Comparison of ENCODE assay signal across 1 cellular context in genomic region chr9:133351908-133352634, GRCh38.
A peak's percentile ranks its signal among the peaks of the same experiment; 100 is the strongest.
TF ChIP-seq lines count a peak whose summit lies in the region.

No MANE protein-coding gene starts in this region.

TF ChIP-seq in HepG2, 621 proteins besides CTCF, POLR2A, EP300 and RAD21 (continues in another document):
- TF ChIP-seq ZEB1 (IDR thresholded peaks at IDR 0.05; ENCODE audit: insufficient replicate concordance, low read depth), result no peak
- no peak for TF ChIP-seq GFI1 (CRISPR knock-in tag; IDR thresholded peaks at IDR 0.05; ENCODE audit: borderline replicate concordance)
- no peak for TF ChIP-seq SMARCC2 (IDR thresholded peaks at IDR 0.05)
- 0 out of 2 replicates have a peak, but pooled peaks have one; percentile 13 for TF ChIP-seq MBD4 (IDR thresholded peaks at IDR 0.05; ENCODE audit: borderline replicate concordance, low read length)
- TF ChIP-seq AHR (CRISPR knock-in tag; IDR thresholded peaks at IDR 0.05), result no peak
- TF ChIP-seq ZNF136 (CRISPR knock-in tag; IDR thresholded peaks at IDR 0.05; ENCODE audit: low read depth), result no peak
- no peak for TF ChIP-seq EZH2 (conservative IDR thresholded peaks at IDR 0.05; ENCODE audit: low read depth, low read length)
- no peak for TF ChIP-seq ZNF720 (CRISPR knock-in tag; IDR thresholded peaks at IDR 0.05)
- no peak for TF ChIP-seq ZNF335 (CRISPR knock-in tag; IDR thresholded peaks at IDR 0.05)
- no peak for TF ChIP-seq DMAP1 (CRISPR knock-in tag; IDR thresholded peaks at IDR 0.05)
- TF ChIP-seq FUBP1 (CRISPR knock-in tag; IDR thresholded peaks at IDR 0.05; ENCODE audit: borderline replicate concordance), result no peak
- no peak for TF ChIP-seq GLI4 (CRISPR knock-in tag; IDR thresholded peaks at IDR 0.05; ENCODE audit: borderline replicate concordance)
- no peak for TF ChIP-seq ELK4 (CRISPR knock-in tag; IDR thresholded peaks at IDR 0.05; ENCODE audit: borderline replicate concordance)
- TF ChIP-seq THAP8 (CRISPR knock-in tag; IDR thresholded peaks at IDR 0.05; ENCODE audit: borderline replicate concordance), result no peak
- TF ChIP-seq RARA (CRISPR knock-in tag; IDR thresholded peaks at IDR 0.05), result no peak
- no peak for TF ChIP-seq XBP1 (CRISPR knock-in tag; IDR thresholded peaks at IDR 0.05)
- no peak for TF ChIP-seq PRDM10 (CRISPR knock-in tag; IDR thresholded peaks at IDR 0.05; ENCODE audit: low read depth)
- no peak for TF ChIP-seq SNAPC5 (CRISPR knock-in tag; IDR thresholded peaks at IDR 0.05; ENCODE audit: borderline replicate concordance)
- no peak for TF ChIP-seq ZNF138 (CRISPR knock-in tag; IDR thresholded peaks at IDR 0.05; ENCODE audit: low read depth)
- TF ChIP-seq ZNF260 (CRISPR knock-in tag; IDR thresholded peaks at IDR 0.05; ENCODE audit: borderline replicate concordance, low read depth), result no peak
- no peak for TF ChIP-seq ADNP (CRISPR knock-in tag; IDR thresholded peaks at IDR 0.05)
- peak; percentile 31; the same call in 1 of the 2 replicates for TF ChIP-seq TFDP1 (CRISPR knock-in tag; IDR thresholded peaks at IDR 0.05; ENCODE audit: borderline replicate concordance)
- TF ChIP-seq CENPT (CRISPR knock-in tag; IDR thresholded peaks at IDR 0.05; ENCODE audit: low read depth), result no peak
- TF ChIP-seq HOXA3 (CRISPR knock-in tag; IDR thresholded peaks at IDR 0.05), result peak; percentile 50
- TF ChIP-seq RELA (CRISPR knock-in tag; IDR thresholded peaks at IDR 0.05), result no peak
- TF ChIP-seq CHD2 (IDR thresholded peaks at IDR 0.05; ENCODE audit: low read depth, low read length), result no peak
- TF ChIP-seq DRAP1 (CRISPR knock-in tag; IDR thresholded peaks at IDR 0.05), result no peak
- no peak for TF ChIP-seq USF2 (IDR thresholded peaks at IDR 0.05; ENCODE audit: low read depth, low read length)
- no peak for TF ChIP-seq USF2 (CRISPR knock-in tag; IDR thresholded peaks at IDR 0.05; ENCODE audit: borderline replicate concordance)
- TF ChIP-seq ZFP41 (CRISPR knock-in tag; IDR thresholded peaks at IDR 0.05; ENCODE audit: borderline replicate concordance), result no peak
- no peak for TF ChIP-seq ZBTB10 (CRISPR knock-in tag; IDR thresholded peaks at IDR 0.05; ENCODE audit: borderline replicate concordance)
- TF ChIP-seq TFE3 (CRISPR knock-in tag; IDR thresholded peaks at IDR 0.05), result no peak
- TF ChIP-seq REXO4 (CRISPR knock-in tag; IDR thresholded peaks at IDR 0.05; ENCODE audit: borderline replicate concordance), result no peak
- no peak for TF ChIP-seq CAMTA2 (CRISPR knock-in tag; IDR thresholded peaks at IDR 0.05; ENCODE audit: borderline replicate concordance)
- no peak for TF ChIP-seq PHB2 (IDR thresholded peaks at IDR 0.05; ENCODE audit: partially characterized antibody)
- TF ChIP-seq SP5 (CRISPR knock-in tag; IDR thresholded peaks at IDR 0.05; ENCODE audit: borderline replicate concordance, low read depth), result no peak
- 0 out of 2 replicates have a peak, but pooled peaks have one; percentile 25 for TF ChIP-seq THAP11 (CRISPR knock-in tag; IDR thresholded peaks at IDR 0.05)
- no peak for TF ChIP-seq PAWR (CRISPR knock-in tag; IDR thresholded peaks at IDR 0.05; ENCODE audit: borderline replicate concordance)
- no peak for TF ChIP-seq ZNF33B (CRISPR knock-in tag; IDR thresholded peaks at IDR 0.05)
- TF ChIP-seq ERF (CRISPR knock-in tag; IDR thresholded peaks at IDR 0.05), result 0 out of 2 replicates have a peak, but pooled peaks have one; percentile 41
- TF ChIP-seq ZNF264 (CRISPR knock-in tag; IDR thresholded peaks at IDR 0.05), result no peak
- no peak for TF ChIP-seq MEIS1 (CRISPR knock-in tag; IDR thresholded peaks at IDR 0.05; ENCODE audit: borderline replicate concordance)
- no peak for TF ChIP-seq SNAPC2 (CRISPR knock-in tag; IDR thresholded peaks at IDR 0.05)
- TF ChIP-seq POGZ (CRISPR knock-in tag; IDR thresholded peaks at IDR 0.05), result no peak
- TF ChIP-seq ZKSCAN1 (IDR thresholded peaks at IDR 0.05; ENCODE audit: low read length), result no peak
- no peak for TF ChIP-seq TAF1 (CRISPR knock-in tag; IDR thresholded peaks at IDR 0.05)
- TF ChIP-seq ZNF160 (CRISPR knock-in tag; IDR thresholded peaks at IDR 0.05), result no peak
- TF ChIP-seq ZNF598 (CRISPR knock-in tag; IDR thresholded peaks at IDR 0.05; ENCODE audit: borderline replicate concordance), result no peak
- TF ChIP-seq ZNF784 (CRISPR knock-in tag; IDR thresholded peaks at IDR 0.05; ENCODE audit: borderline replicate concordance), result no peak
- no peak for TF ChIP-seq NKX3-1 (CRISPR knock-in tag; IDR thresholded peaks at IDR 0.05)
- no peak for TF ChIP-seq HNRNPL (IDR thresholded peaks at IDR 0.05; ENCODE audit: low read depth, low read length)
- no peak for TF ChIP-seq IKZF4 (CRISPR knock-in tag; IDR thresholded peaks at IDR 0.05; ENCODE audit: borderline replicate concordance, low read depth, not compliant biosample characterization)
- TF ChIP-seq GPN1 (CRISPR knock-in tag; IDR thresholded peaks at IDR 0.05; ENCODE audit: borderline replicate concordance), result no peak
- TF ChIP-seq CBX5 (CRISPR knock-in tag; IDR thresholded peaks at IDR 0.05; ENCODE audit: borderline replicate concordance), result no peak
- no peak for TF ChIP-seq ZNF780A (CRISPR knock-in tag; IDR thresholded peaks at IDR 0.05)
- TF ChIP-seq REPIN1 (CRISPR knock-in tag; IDR thresholded peaks at IDR 0.05; ENCODE audit: borderline replicate concordance, low read depth), result no peak; the same call in 1 of the 2 replicates
